In genomic region chr10:59465089-59465488, GRCh38 we compare ENCODE assay signal across 10 cellular contexts.
DNase-seq lines count a peak whose midpoint lies in the region; ATAC-seq, FAIRE-seq and TF ChIP-seq lines count a peak whose summit lies in the region.
"Had no signal": no experiment of that assay in that cellular context is flagged by ENCODE, and none has a peak within 500 bp of the region (broad histone marks: within the 10 kb centered on the region; RNA-seq: fewer than 3 reads in every experiment).

No MANE protein-coding gene starts in this region.

- TF ChIP-seq RAD21 in Ishikawa (IDR thresholded peaks at IDR 0.05; ENCODE audit: low read depth) (peak; percentile 36), H1 (IDR thresholded peaks at IDR 0.05 in 1 of 2, conservative IDR thresholded peaks at IDR 0.05 in 1 of 2; ENCODE audit: low read depth in 2 of 2, low read length in 2 of 2) (peak; percentile 64 to 68)

- no peaks in the 10 kb centered on the region; the same call in 1 of the 2 replicates for H3K23me2 ChIP-seq in H1 (ENCODE audit: low read depth, low read length)

- H3K18ac ChIP-seq in H1 (ENCODE audit: extremely low read depth, low read length): no peak overlapping the region

- H3K4me3 ChIP-seq in Caco-2 (ENCODE audit: low read depth, low read length) (no peak overlapping the region), H1 (ENCODE audit: extremely low read depth in 1 of 4, insufficient read depth in 2 of 4, low read depth in 3 of 4, low read length in 4 of 4) (no peak overlapping the region)

- H3K14ac ChIP-seq in H1 (ENCODE audit: insufficient read length): no peak overlapping the region

- H3K4me3 Mint-ChIP-seq in Caco-2 (ENCODE audit: unreplicated experiment): no peak overlapping the region
- no peak overlapping the region for H3K4me3 Mint-ChIP-seq in effector memory CD8-positive, alpha-beta T cell

- H3K9me3 Mint-ChIP-seq in Caco-2 (ENCODE audit: unreplicated experiment): no peaks in the 10 kb centered on the region
- H3K9me3 Mint-ChIP-seq in effector memory CD8-positive, alpha-beta T cell: peaks cover 0 to 1% of the 10 kb centered on the region in 2 donors

- H3K9ac ChIP-seq in H1 (replicated peaks in 1 of 4; ENCODE audit: extremely low read depth in 1 of 4, low read depth in 3 of 4, low read length in 3 of 4): no peak overlapping the region

- no peak for TF ChIP-seq EP300 in Ishikawa (IDR thresholded peaks at IDR 0.05; ENCODE audit: borderline replicate concordance)
- no peak for TF ChIP-seq EP300 in H1 (IDR thresholded peaks at IDR 0.05; ENCODE audit: borderline replicate concordance in 1 of 2, low read depth in 2 of 2, low read length in 2 of 2)

- H3K4me1 Mint-ChIP-seq in Caco-2 (ENCODE audit: low read depth, unreplicated experiment): no peaks in the 10 kb centered on the region
- H3K4me1 Mint-ChIP-seq in effector memory CD8-positive, alpha-beta T cell (ENCODE audit: low read depth in 2 of 2): no peaks in the 10 kb centered on the region

- H2BK15ac ChIP-seq in H1 (ENCODE audit: low read length): no peak overlapping the region

- H3K36me3 ChIP-seq in Caco-2 (ENCODE audit: control insufficient read depth, insufficient read depth, low read length): no peaks in the 10 kb centered on the region
- no peaks in the 10 kb centered on the region for H3K36me3 ChIP-seq in H1 (ENCODE audit: control insufficient read depth in 2 of 4, insufficient read depth in 4 of 4, low read length in 3 of 4)

- POLR2A ChIA-PET in Caco-2 (lab: Charles Lee): no interaction called here
- POLR2A ChIA-PET in H1 (lab: Charles Lee; ENCODE audit: partially characterized antibody): no interaction called here

- intact Hi-C loops in Caco-2 (cut with micrococcal nuclease; ENCODE audit: unreplicated experiment): loop anchor here (1.0 kb wide), 4 partner anchors 115 to 683 kb away; no protein-coding TSS in a partner anchor

- H3K27ac ChIP-seq in H1 (ENCODE audit: low read depth, low read length): no peak overlapping the region

- H3K27me3 ChIP-seq in Caco-2 (replicated peaks; ENCODE audit: control insufficient read depth, insufficient read depth, low read length): no peaks in the 10 kb centered on the region; the same call in 1 of the 2 replicates
- no peaks in the 10 kb centered on the region for H3K27me3 ChIP-seq in H1 (replicated peaks in 1 of 4; ENCODE audit: control insufficient read depth in 3 of 4, extremely low read depth in 1 of 4, insufficient read depth in 3 of 4, low read length in 3 of 4)

- TF ChIP-seq CTCF in Caco-2 (IDR thresholded peaks at IDR 0.05; ENCODE audit: insufficient read depth in 1 of 2, low read depth in 1 of 2, low read length in 1 of 2, severe bottlenecking in 1 of 2, unreplicated experiment in 1 of 2) (peak; percentile 25 to 57), H1 (IDR thresholded peaks at IDR 0.05; ENCODE audit: control extremely low read depth in 1 of 3, insufficient read depth in 1 of 3, low read depth in 1 of 3, low read length in 3 of 3) (peak in 2 of 3 experiments; percentile 44 to 49; a peak in 3 of 4 replicates)

- peaks cover 10% of the 10 kb centered on the region for H3K27me3 Mint-ChIP-seq in Caco-2 (ENCODE audit: insufficient read depth, unreplicated experiment)
- no peaks in the 10 kb centered on the region for H3K27me3 Mint-ChIP-seq in effector memory CD8-positive, alpha-beta T cell

- H2AK5ac ChIP-seq in H1 (ENCODE audit: low read depth, low read length): no peak overlapping the region

- no peak overlapping the region for H3K23ac ChIP-seq in H1 (ENCODE audit: insufficient read length)

- no peaks in the 10 kb centered on the region for H3K36me3 Mint-ChIP-seq in Caco-2 (ENCODE audit: insufficient read depth, unreplicated experiment)
- H3K36me3 Mint-ChIP-seq in effector memory CD8-positive, alpha-beta T cell (ENCODE audit: insufficient read depth): no peaks in the 10 kb centered on the region

- H3K79me1 ChIP-seq in H1 (ENCODE audit: low read depth, low read length): no peaks in the 10 kb centered on the region

- H3K9me3 ChIP-seq in Caco-2: no peaks in the 10 kb centered on the region; the same call in 1 of the 2 replicates
- H3K9me3 ChIP-seq in H1 (ENCODE audit: insufficient read depth in 2 of 2, low read depth in 1 of 2, low read length in 1 of 2): no peaks in the 10 kb centered on the region; a peak in 1 of 4 replicates

- H3K4me2 ChIP-seq in H1 (ENCODE audit: insufficient read depth in 1 of 2, low read depth in 2 of 2, low read length in 2 of 2): no peak overlapping the region

- H4K5ac ChIP-seq in H1 (ENCODE audit: insufficient read length, low read depth, low read length): no peak overlapping the region

- FAIRE-seq in H1 (lab: Jason Lieb, UNC): peak; percentile 91

- TF ChIP-seq POLR2A in H1 (IDR thresholded peaks at IDR 0.05; ENCODE audit: control extremely low read depth in 1 of 2, low read depth in 2 of 2, low read length in 2 of 2): no peak

- H2BK120ac ChIP-seq in H1 (replicated peaks; ENCODE audit: low read depth, low read length): no peak overlapping the region

- H3K4ac ChIP-seq in H1 (replicated peaks; ENCODE audit: insufficient read length, low read depth, low read length): no peak overlapping the region

- no peak overlapping the region for H4K8ac ChIP-seq in H1 (ENCODE audit: extremely low read depth, insufficient read depth, low read length)

- H3K4me1 ChIP-seq in Caco-2: no peaks in the 10 kb centered on the region
- no peaks in the 10 kb centered on the region for H3K4me1 ChIP-seq in H1 (replicated peaks in 1 of 4; ENCODE audit: control insufficient read depth in 3 of 4, insufficient read depth in 4 of 4, low read length in 3 of 4)

- H2BK5ac ChIP-seq in H1 (ENCODE audit: low read depth, low read length): no peak overlapping the region

- no peak overlapping the region for H4K91ac ChIP-seq in H1 (replicated peaks; ENCODE audit: insufficient read length, low read length)

- H3K27ac Mint-ChIP-seq in Caco-2 (ENCODE audit: unreplicated experiment): no peak overlapping the region
- no peak overlapping the region for H3K27ac Mint-ChIP-seq in effector memory CD8-positive, alpha-beta T cell

- no peak overlapping the region for H3K56ac ChIP-seq in H1 (replicated peaks; ENCODE audit: insufficient read length, low read depth, low read length)

- no TSS peak for BruUV-seq in Caco-2 (replicated peaks; lab: Mats Ljungman, UMichigan)

- DNase-seq in Caco-2: peak in 1 of 2 experiments; percentile 29
- no peak for DNase-seq in H1 (ENCODE audit: low read depth in 1 of 2, low spot score in 2 of 2)
- peak; percentile 77 for DNase-seq in myocyte (ENCODE audit: low read depth)
- no peak for DNase-seq in effector memory CD8-positive, alpha-beta T cell
- no peak for DNase-seq in retina
- DNase-seq: aorta, NCI-H1417 treated with DMSO at 0.1 percent for 48 hours had no signal

- H2BK12ac ChIP-seq in H1 (ENCODE audit: low read depth, low read length): no peak overlapping the region

- ATAC-seq in HG03469 (IDR thresholded peaks at IDR 0.05; ENCODE audit: unreplicated experiment) (no peak), HG03097 (IDR thresholded peaks at IDR 0.05; ENCODE audit: low FRiP score, unreplicated experiment) (no peak)
- ATAC-seq in effector memory CD8-positive, alpha-beta T cell (replicated peaks): no peak

- no peak overlapping the region for H2AFZ ChIP-seq in H1 (ENCODE audit: low read length)

- CTCF ChIA-PET in Caco-2 (lab: Charles Lee) (interaction anchor here (1.3 to 1.5 kb wide), 2 partner anchors 76 to 115 kb away, joined by 3 to 9 read pairs; no protein-coding TSS in a partner anchor), H1 (lab: Charles Lee; ENCODE audit: partially characterized antibody) (interaction anchor here (0.7 to 2.3 kb wide), 18 partner anchors 10 to 933 kb away, joined by 3 to 8 read pairs (median 4); no protein-coding TSS in a partner anchor)

- no peaks in the 10 kb centered on the region for H4K20me1 ChIP-seq in H1 (replicated peaks in 1 of 2; ENCODE audit: control insufficient read depth in 1 of 2, insufficient read depth in 2 of 2, low read length in 2 of 2)

- no peaks in the 10 kb centered on the region for H3K79me2 ChIP-seq in H1 (ENCODE audit: control insufficient read depth in 1 of 2, insufficient read depth in 2 of 2, low read length in 2 of 2)

- no peak overlapping the region for H2BK20ac ChIP-seq in H1 (ENCODE audit: low read length)

TF ChIP-seq in Ishikawa, 13 proteins besides CTCF, POLR2A, EP300 and RAD21:
- TF ChIP-seq TEAD4 (IDR thresholded peaks at IDR 0.05): no peak
- TF ChIP-seq CEBPB (IDR thresholded peaks at IDR 0.05): no peak
- no peak for TF ChIP-seq YY1 (IDR thresholded peaks at IDR 0.05; ENCODE audit: low read depth)

TF ChIP-seq in H1, 55 proteins besides CTCF, POLR2A, EP300 and RAD21 (continues in another document):
- no peak for TF ChIP-seq SIN3A (conservative IDR thresholded peaks at IDR 0.05 in 1 of 2, IDR thresholded peaks at IDR 0.05 in 1 of 2; ENCODE audit: low read depth in 1 of 2, low read length in 2 of 2)
- TF ChIP-seq BACH1 (IDR thresholded peaks at IDR 0.05; ENCODE audit: low read length): no peak
- TF ChIP-seq TCF12 (IDR thresholded peaks at IDR 0.05; ENCODE audit: low read depth, low read length): no peak
- no peak for TF ChIP-seq KDM5A (IDR thresholded peaks at IDR 0.05; ENCODE audit: low read length)
- no peak for TF ChIP-seq SAP30 (IDR thresholded peaks at IDR 0.05; ENCODE audit: insufficient read depth, insufficient replicate concordance, low read length)
- no peak for TF ChIP-seq PHF8 (conservative IDR thresholded peaks at IDR 0.05; ENCODE audit: low read depth, low read length)
- TF ChIP-seq SIRT6 (IDR thresholded peaks at IDR 0.05; ENCODE audit: low read length): no peak
- no peak for TF ChIP-seq CHD1 (IDR thresholded peaks at IDR 0.05; ENCODE audit: low read depth, low read length)
- no peak for TF ChIP-seq MAFK (IDR thresholded peaks at IDR 0.05; ENCODE audit: low read depth, low read length)
- no peak for TF ChIP-seq FOSL1 (IDR thresholded peaks at IDR 0.05; ENCODE audit: insufficient read depth, low read depth, low read length)
- TF ChIP-seq JUN (IDR thresholded peaks at IDR 0.05; ENCODE audit: low read depth, low read length): no peak
- TF ChIP-seq NANOG (IDR thresholded peaks at IDR 0.05; ENCODE audit: insufficient read depth, low read depth, low read length, poor library complexity, severe bottlenecking): no peak
- no peak for TF ChIP-seq TEAD4 (IDR thresholded peaks at IDR 0.05; ENCODE audit: low read depth, low read length)
- TF ChIP-seq E2F6 (IDR thresholded peaks at IDR 0.05): no peak
- TF ChIP-seq SP1 (IDR thresholded peaks at IDR 0.05; ENCODE audit: low read depth, low read length): no peak
- no peak for TF ChIP-seq SP4 (IDR thresholded peaks at IDR 0.05; ENCODE audit: low read length)
- TF ChIP-seq POU5F1 (IDR thresholded peaks at IDR 0.05; ENCODE audit: low read depth, low read length): no peak
